Comparison of ENCODE assay signal across 11 cellular contexts in the genomic region with DNA sequence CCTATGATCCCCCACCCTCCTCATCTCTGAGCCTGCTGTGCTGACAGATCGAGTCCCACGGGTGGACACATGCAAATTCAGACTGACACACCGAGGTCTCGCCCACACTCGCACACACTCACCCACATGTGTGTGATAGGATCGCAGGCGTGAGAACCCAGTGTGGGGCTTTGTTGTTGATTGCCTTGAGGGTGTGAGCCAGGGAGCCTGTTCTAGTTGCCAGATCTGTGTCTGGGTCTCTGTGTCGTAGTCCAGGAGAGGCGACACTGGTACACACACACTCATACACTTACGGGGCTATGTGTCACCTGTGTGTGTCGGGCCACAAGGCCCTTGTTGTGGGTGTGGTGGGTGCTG. TPM values are rescaled to one million over a fixed set of nuclear protein-coding genes. Genes with fewer than 3 reads are reported as not detected.
DNase-seq lines count a peak whose midpoint lies in the region; ATAC-seq, FAIRE-seq and TF ChIP-seq lines count a peak whose summit lies in the region.
"Had no signal": no experiment of that assay in that cellular context is flagged by ENCODE, and none has a peak within 500 bp of the region (broad histone marks: within the 10 kb centered on the region; RNA-seq: fewer than 3 reads in every experiment).

No MANE protein-coding gene starts in this region.

- H3K4me1 Mint-ChIP-seq in activated CD4-positive, alpha-beta T cell treated with anti-CD3 and anti-CD28 coated beads, Interleukin-2, amount 10 ng/mL, durations not matched to agents 24 days and 14 days, result peaks cover 13% of the 10 kb centered on the region
- H3K4me1 Mint-ChIP-seq in naive B cell, result peaks cover 13 to 23% (median 21%) of the 10 kb centered on the region in 3 donors

- peaks cover 70 to 94% (median 92%) of the 10 kb centered on the region in 4 experiments for H3K27me3 ChIP-seq in H1 (replicated peaks in 1 of 4; ENCODE audit: control insufficient read depth in 3 of 4, extremely low read depth in 1 of 4, insufficient read depth in 3 of 4, low read length in 3 of 4)
- H3K27me3 ChIP-seq in upper lobe of left lung, result no peaks in the 10 kb centered on the region
- H3K27me3 ChIP-seq in adrenal gland, result no peaks in the 10 kb centered on the region

- H2BK12ac ChIP-seq in H1 (ENCODE audit: low read depth, low read length), result no peak overlapping the region

- H3K14ac ChIP-seq in H1 (ENCODE audit: insufficient read length), result no peak overlapping the region

- no peak overlapping the region for H4K5ac ChIP-seq in H1 (ENCODE audit: insufficient read length, low read depth, low read length)

- no peaks in the 10 kb centered on the region; a peak in 1 of 8 replicates for H3K36me3 ChIP-seq in H1 (ENCODE audit: control insufficient read depth in 2 of 4, insufficient read depth in 4 of 4, low read length in 3 of 4)
- no peaks in the 10 kb centered on the region for H3K36me3 ChIP-seq in upper lobe of left lung
- no peaks in the 10 kb centered on the region for H3K36me3 ChIP-seq in adrenal gland (replicated peaks in 1 of 2)
- H3K36me3 ChIP-seq: neutrophil had no signal

- TF ChIP-seq POLR2A in H1 (IDR thresholded peaks at IDR 0.05; ENCODE audit: control extremely low read depth in 1 of 2, low read depth in 2 of 2, low read length in 2 of 2), result no peak
- no peak for TF ChIP-seq POLR2A in upper lobe of left lung (IDR thresholded peaks at IDR 0.05)
- TF ChIP-seq POLR2A in adrenal gland (IDR thresholded peaks at IDR 0.05), result no peak

- peak; percentile 63 for DNase-seq in activated CD4-positive, alpha-beta T cell treated with anti-CD3 and anti-CD28 coated beads, Interleukin-2, amount 10 ng/mL, durations not matched to agents 24 days and 14 days
- DNase-seq in activated CD4-positive, alpha-beta T cell treated with anti-CD3 and anti-CD28 coated beads, Interleukin-2, amount 50 U/mL, for 48 hours, result no peak
- DNase-seq in H1 (ENCODE audit: low read depth in 1 of 2, low spot score in 2 of 2), result no peak
- no peak for DNase-seq in naive B cell
- peak in 1 of 2 donors; percentile 22 for DNase-seq in upper lobe of left lung
- no peak for DNase-seq in Ammon's horn (ENCODE audit: low spot score)
- DNase-seq in effector CD4-positive, alpha-beta T cell, result no peak
- no peak for DNase-seq in adrenal gland
- DNase-seq: ACHN; activated naive CD4-positive, alpha-beta T cell treated with anti-CD3 and anti-CD28 coated beads, Interleukin-2, amount 50 U/mL, for 16 hours had no signal

- H3K27ac ChIP-seq in H1 (ENCODE audit: low read depth, low read length) (no peak overlapping the region), upper lobe of left lung (peak overlapping the region; percentile 44 to 86 (median 74)), adrenal gland (peak overlapping the region in 1 of 5 donors; percentile 36)
- H3K27ac ChIP-seq: neutrophil had no signal

- H4K8ac ChIP-seq in H1 (ENCODE audit: extremely low read depth, insufficient read depth, low read length), result no peak overlapping the region

- intact Hi-C loops in activated CD4-positive, alpha-beta T cell treated with anti-CD3 and anti-CD28 coated beads, Interleukin-2, amount 10 ng/mL, durations not matched to agents 24 days and 14 days (cut with micrococcal nuclease), result no loop called here
- intact Hi-C loops in adrenal gland (cut with DNase I), result no loop called here

- no peak overlapping the region; the same call in 1 of the 2 replicates for H2AK5ac ChIP-seq in H1 (ENCODE audit: low read depth, low read length)

- H3K4ac ChIP-seq in H1 (replicated peaks; ENCODE audit: insufficient read length, low read depth, low read length), result no peak overlapping the region

- no peak overlapping the region for H3K56ac ChIP-seq in H1 (replicated peaks; ENCODE audit: insufficient read length, low read depth, low read length)

- no peaks in the 10 kb centered on the region for H3K9me3 ChIP-seq in H1 (ENCODE audit: insufficient read depth in 2 of 2, low read depth in 1 of 2, low read length in 1 of 2)
- H3K9me3 ChIP-seq in upper lobe of left lung, result no peaks in the 10 kb centered on the region
- no peaks in the 10 kb centered on the region for H3K9me3 ChIP-seq in adrenal gland (replicated peaks in 1 of 3)
- H3K9me3 ChIP-seq: neutrophil had no signal

- no peak overlapping the region for H2BK120ac ChIP-seq in H1 (replicated peaks; ENCODE audit: low read depth, low read length)

- H3K23me2 ChIP-seq in H1 (ENCODE audit: low read depth, low read length), result peaks cover 5% of the 10 kb centered on the region

- H4K20me1 ChIP-seq in H1 (replicated peaks in 1 of 2; ENCODE audit: control insufficient read depth in 1 of 2, insufficient read depth in 2 of 2, low read length in 2 of 2), result peaks cover 20 to 22% of the 10 kb centered on the region in 2 experiments

- H3K36me3 Mint-ChIP-seq in activated CD4-positive, alpha-beta T cell treated with anti-CD3 and anti-CD28 coated beads, Interleukin-2, amount 10 ng/mL, durations not matched to agents 24 days and 14 days (ENCODE audit: low read depth), result no peaks in the 10 kb centered on the region
- peaks cover 0 to 4% of the 10 kb centered on the region in 2 donors for H3K36me3 Mint-ChIP-seq in naive B cell

- H2BK15ac ChIP-seq in H1 (ENCODE audit: low read length), result no peak overlapping the region

- TF ChIP-seq RAD21 in H1 (IDR thresholded peaks at IDR 0.05 in 1 of 2, conservative IDR thresholded peaks at IDR 0.05 in 1 of 2; ENCODE audit: low read depth in 2 of 2, low read length in 2 of 2), result no peak

- H3K4me3 ChIP-seq in H1 (ENCODE audit: extremely low read depth in 1 of 4, insufficient read depth in 2 of 4, low read depth in 3 of 4, low read length in 4 of 4) (no peak overlapping the region; a peak in 1 of 8 replicates), upper lobe of left lung (peak overlapping the region in 2 of 4 donors; percentile 78 to 85), adrenal gland (no peak overlapping the region)

- no peak overlapping the region for H3K4me3 Mint-ChIP-seq in activated CD4-positive, alpha-beta T cell treated with anti-CD3 and anti-CD28 coated beads, Interleukin-2, amount 10 ng/mL, durations not matched to agents 24 days and 14 days
- peak overlapping the region in 5 of 8 donors; percentile 15 to 74 (median 51) for H3K4me3 Mint-ChIP-seq in naive B cell

- no peak overlapping the region for H2BK5ac ChIP-seq in H1 (ENCODE audit: low read depth, low read length)

- TF ChIP-seq EP300 in H1 (IDR thresholded peaks at IDR 0.05; ENCODE audit: borderline replicate concordance in 1 of 2, low read depth in 2 of 2, low read length in 2 of 2), result no peak
- no peak for TF ChIP-seq EP300 in upper lobe of left lung (IDR thresholded peaks at IDR 0.05)

- H3K4me1 ChIP-seq in H1 (replicated peaks in 1 of 4; ENCODE audit: control insufficient read depth in 3 of 4, insufficient read depth in 4 of 4, low read length in 3 of 4), result peaks cover 14 to 52% (median 45%) of the 10 kb centered on the region in 4 experiments
- H3K4me1 ChIP-seq in upper lobe of left lung, result peaks cover 44 to 73% (median 60%) of the 10 kb centered on the region in 4 donors
- peaks cover 8 to 25% of the 10 kb centered on the region in 2 donors for H3K4me1 ChIP-seq in adrenal gland (replicated peaks in 1 of 2)

- H3K27me3 Mint-ChIP-seq in activated CD4-positive, alpha-beta T cell treated with anti-CD3 and anti-CD28 coated beads, Interleukin-2, amount 10 ng/mL, durations not matched to agents 24 days and 14 days, result peaks cover 58% of the 10 kb centered on the region
- H3K27me3 Mint-ChIP-seq in naive B cell, result peaks cover 22 to 47% (median 45%) of the 10 kb centered on the region in 3 donors

- H3K9me3 Mint-ChIP-seq in activated CD4-positive, alpha-beta T cell treated with anti-CD3 and anti-CD28 coated beads, Interleukin-2, amount 10 ng/mL, durations not matched to agents 24 days and 14 days, result no peaks in the 10 kb centered on the region
- no peaks in the 10 kb centered on the region for H3K9me3 Mint-ChIP-seq in naive B cell

- no peak overlapping the region for H2AFZ ChIP-seq in H1 (ENCODE audit: low read length)

- H3K79me1 ChIP-seq in H1 (ENCODE audit: low read depth, low read length), result no peaks in the 10 kb centered on the region

- WGBS in H1 (ENCODE audit: extremely low coverage in 1 of 2, insufficient coverage in 1 of 2, insufficient read length in 1 of 2, insufficient replicate concordance in 2 of 2, low coverage in 1 of 2, low lambda C conversion rate in 2 of 2, missing lambda C conversion rate in 1 of 2), 2 experiments, result 30% methylated on average over 11 of the region's 11 CpGs; no CpG with 5 or more reads in 1 of the 2 experiments
- 62 to 66% methylated on average over 5 to 11 of the region's 11 CpGs for WGBS in upper lobe of left lung, 2 donors
- WGBS in adrenal gland, 4 donors, result 80 to 87% (median 84%) methylated on average over 7 to 11 of the region's 11 CpGs

- no peak for FAIRE-seq in H1 (lab: Jason Lieb, UNC)

- H3K23ac ChIP-seq in H1 (ENCODE audit: insufficient read length), result no peak overlapping the region

- TF ChIP-seq CTCF in H1 (IDR thresholded peaks at IDR 0.05; ENCODE audit: control extremely low read depth in 1 of 3, insufficient read depth in 1 of 3, low read depth in 1 of 3, low read length in 3 of 3) (no peak), upper lobe of left lung (IDR thresholded peaks at IDR 0.05) (no peak), adrenal gland (IDR thresholded peaks at IDR 0.05) (no peak)

- no peak overlapping the region for H3K9ac ChIP-seq in H1 (replicated peaks in 1 of 4; ENCODE audit: extremely low read depth in 1 of 4, low read depth in 3 of 4, low read length in 3 of 4)

- ATAC-seq in naive B cell (ENCODE audit: low read depth in 2 of 2), result no peak
- ATAC-seq in upper lobe of left lung (ENCODE audit: low FRiP score in 2 of 2), result no peak

- H3K18ac ChIP-seq in H1 (ENCODE audit: extremely low read depth, low read length), result no peak overlapping the region; the same call in 1 of the 2 replicates

- no peaks in the 10 kb centered on the region for H3K79me2 ChIP-seq in H1 (ENCODE audit: control insufficient read depth in 1 of 2, insufficient read depth in 2 of 2, low read length in 2 of 2)

- no peak overlapping the region for H4K91ac ChIP-seq in H1 (replicated peaks; ENCODE audit: insufficient read length, low read length)

- peak overlapping the region; percentile 30 to 47; a peak in 2 of 4 replicates for H3K4me2 ChIP-seq in H1 (ENCODE audit: insufficient read depth in 1 of 2, low read depth in 2 of 2, low read length in 2 of 2)

- POLR2A ChIA-PET in H1 (lab: Charles Lee; ENCODE audit: partially characterized antibody), result interaction anchor here (1.0 to 5.9 kb wide), 4 partner anchors 10 to 148 kb away, joined by 3 to 46 read pairs (median 10); a partner anchor contains a TSS

- CTCF ChIA-PET in H1 (lab: Charles Lee; ENCODE audit: partially characterized antibody), result interaction anchor here (0.7 to 5.1 kb wide), 13 partner anchors 9 to 241 kb away, joined by 3 to 51 read pairs (median 5); no protein-coding TSS in a partner anchor

- 0 out of 2 replicates have a peak overlapping the region, but pooled peaks have one; percentile 66 for H2BK20ac ChIP-seq in H1 (ENCODE audit: low read length)

- no peak overlapping the region for H3K27ac Mint-ChIP-seq in activated CD4-positive, alpha-beta T cell treated with anti-CD3 and anti-CD28 coated beads, Interleukin-2, amount 10 ng/mL, durations not matched to agents 24 days and 14 days
- H3K27ac Mint-ChIP-seq in naive B cell, result no peak overlapping the region

RNA-seq across cellular contexts. Expression of a gene that starts 2.0 kb away (rescaled TPM):
- total RNA-seq in activated CD4-positive, alpha-beta T cell treated with anti-CD3 and anti-CD28 coated beads, Interleukin-2, amount 10 ng/mL, durations not matched to agents 24 days and 14 days, result 0.05 TPM in 1 of 2 replicates, not detected in the other
- 0.80 and 0.91 TPM in 2 replicates for total RNA-seq in H1 (2021; fragmentation: NEBNext Ultra II Directional; extraction: Animal tissue kit (Norgen Biotek cat#: 25700))
- 0.41 and 0.82 TPM in 2 replicates for polyA plus RNA-seq in H1 (2011; rRNA removed)
- polyA plus RNA-seq in H1 (2011; cell fraction: cytosol; rRNA removed), result 0.61 TPM
- polyA plus RNA-seq in H1 (2011; cell fraction: nucleus; rRNA removed), result 1.5 TPM
- 0.83 to 1.3 TPM (median 1.0 TPM) in 4 replicates for polyA plus RNA-seq in H1 (2012, experiment 1 of 2)
- polyA plus RNA-seq in H1 (2012, experiment 2 of 2), result 1.2 TPM
- 0.55 TPM for polyA plus RNA-seq in H1 (2013, experiment 1 of 2)
- 0.46 TPM for polyA plus RNA-seq in H1 (2013, experiment 2 of 2)
- 0.78 and 1.8 TPM in 2 replicates for polyA minus RNA-seq in H1 (2011; rRNA and poly(A)+ RNA removed)
- 1.8 TPM for polyA minus RNA-seq in H1 (2011; cell fraction: cytosol; rRNA and poly(A)+ RNA removed)
- 0.40 TPM for polyA minus RNA-seq in H1 (2011; cell fraction: nucleus; rRNA and poly(A)+ RNA removed)
- not detected for polyA plus RNA-seq in naive B cell (ENCODE audit: low read depth in 6 of 6)
- total RNA-seq in upper lobe of left lung, result 1 to 10 TPM; 3.1 to 10.0 (median 7.2) TPM
- 1 to 10 TPM in 5 of 8 donors, under 1 TPM in 3; 0.52 to 3.1 (median 1.3) TPM for total RNA-seq in adrenal gland
- polyA plus RNA-seq in adrenal gland, result 1 to 10 TPM in 2 of 3 donors, under 1 TPM in 1; 0.29 to 1.2 (median 1.0) TPM
